ENCODE assay signal across 1 cellular context in genomic region chr14:102550927-102551401, GRCh38.
TF ChIP-seq lines count a peak whose summit lies in the region.

No MANE protein-coding gene starts in this region.

TF ChIP-seq in K562, 482 proteins besides CTCF, POLR2A, EP300 and RAD21 (continued from another document and continues in another):
- TF ChIP-seq ZNF592 (IDR thresholded peaks at IDR 0.05) (peak; percentile 100), ERF (CRISPR knock-in tag; IDR thresholded peaks at IDR 0.05) (peak; percentile 98), TCFL5 (CRISPR knock-in tag; conservative IDR thresholded peaks at IDR 0.05) (peak; percentile 94), ZBTB12 (CRISPR knock-in tag; IDR thresholded peaks at IDR 0.05) (peak; percentile 82), MAFG (tag; conservative IDR thresholded peaks at IDR 0.05) (peak; percentile 68), NR2C2 (CRISPR knock-in tag; IDR thresholded peaks at IDR 0.05) (0 out of 2 replicates have a peak, but pooled peaks have one; percentile 26), NR2C2 (tag; IDR thresholded peaks at IDR 0.05) (peak; percentile 87), BACH1 (tag; IDR thresholded peaks at IDR 0.05) (peak; percentile 96), ETV1 (tag; conservative IDR thresholded peaks at IDR 0.05; ENCODE audit: low read depth) (peak; percentile 83), ZNF449 (CRISPR knock-in tag; IDR thresholded peaks at IDR 0.05) (peak; percentile 94), MEF2D (tag; conservative IDR thresholded peaks at IDR 0.05; ENCODE audit: low read depth) (peak; percentile 99), ZNF766 (CRISPR knock-in tag; conservative IDR thresholded peaks at IDR 0.05) (peak; percentile 99), FOXK2 (conservative IDR thresholded peaks at IDR 0.05 in 1 of 2, IDR thresholded peaks at IDR 0.05 in 1 of 2; ENCODE audit: low read depth in 2 of 2) (peak; percentile 78 to 84), ARID1B (IDR thresholded peaks at IDR 0.05) (peak; percentile 41), NCOR1 (IDR thresholded peaks at IDR 0.05) (0 out of 2 replicates have a peak, but pooled peaks have one; percentile 29), PTRF (tag; IDR thresholded peaks at IDR 0.05) (peak; percentile 96), IFI16 (CRISPR knock-in tag; IDR thresholded peaks at IDR 0.05) (peak; percentile 87), ELF4 (CRISPR knock-in tag; IDR thresholded peaks at IDR 0.05) (peak; percentile 92), ZNF354B (CRISPR knock-in tag; IDR thresholded peaks at IDR 0.05) (peak; percentile 87), TSHZ1 (CRISPR knock-in tag; IDR thresholded peaks at IDR 0.05) (peak; percentile 80; the same call in 1 of the 2 replicates), KLF10 (CRISPR knock-in tag; IDR thresholded peaks at IDR 0.05) (peak; percentile 78; the same call in 1 of the 2 replicates), MNT (conservative IDR thresholded peaks at IDR 0.05) (peak in 1 of 2 experiments; percentile 37; a peak in 2 of 4 replicates), MXD1 (CRISPR knock-in tag; IDR thresholded peaks at IDR 0.05; ENCODE audit: borderline replicate concordance, poor library complexity, severe bottlenecking) (peak; percentile 62), ZNF695 (CRISPR knock-in tag; IDR thresholded peaks at IDR 0.05) (peak; percentile 91; the same call in 1 of the 2 replicates), OTX1 (CRISPR knock-in tag; IDR thresholded peaks at IDR 0.05) (peak; percentile 94), MAZ (CRISPR knock-in tag; conservative IDR thresholded peaks at IDR 0.05 in 1 of 2, IDR thresholded peaks at IDR 0.05 in 1 of 2) (peak in 1 of 2 experiments; percentile 94; a peak in 2 of 4 replicates), HSF4 (CRISPR knock-in tag; IDR thresholded peaks at IDR 0.05; ENCODE audit: borderline replicate concordance) (peak; percentile 95; the same call in 1 of the 2 replicates), ZKSCAN8 (CRISPR knock-in tag; IDR thresholded peaks at IDR 0.05) (peak; percentile 96), ZNF668 (CRISPR knock-in tag; IDR thresholded peaks at IDR 0.05) (peak; percentile 95), ZFP1 (CRISPR knock-in tag; IDR thresholded peaks at IDR 0.05) (peak; percentile 73; the same call in 1 of the 2 replicates), SRF (CRISPR knock-in tag; IDR thresholded peaks at IDR 0.05) (peak; percentile 21 to 96), ZNF311 (CRISPR knock-in tag; IDR thresholded peaks at IDR 0.05) (peak; percentile 97), ZNF23 (CRISPR knock-in tag; IDR thresholded peaks at IDR 0.05) (peak; percentile 71; the same call in 1 of the 2 replicates), GTF2E2 (tag; IDR thresholded peaks at IDR 0.05) (peak; percentile 22; the same call in 1 of the 2 replicates), DIDO1 (tag; IDR thresholded peaks at IDR 0.05; ENCODE audit: low read depth) (peak; percentile 94), TEAD1 (CRISPR knock-in tag; IDR thresholded peaks at IDR 0.05) (peak in 1 of 2 experiments; percentile 97; a peak in 2 of 4 replicates), ZNF239 (CRISPR knock-in tag; IDR thresholded peaks at IDR 0.05) (peak; percentile 88), TEAD2 (tag; IDR thresholded peaks at IDR 0.05) (peak; percentile 97)
- TF ChIP-seq, protein P1, sequence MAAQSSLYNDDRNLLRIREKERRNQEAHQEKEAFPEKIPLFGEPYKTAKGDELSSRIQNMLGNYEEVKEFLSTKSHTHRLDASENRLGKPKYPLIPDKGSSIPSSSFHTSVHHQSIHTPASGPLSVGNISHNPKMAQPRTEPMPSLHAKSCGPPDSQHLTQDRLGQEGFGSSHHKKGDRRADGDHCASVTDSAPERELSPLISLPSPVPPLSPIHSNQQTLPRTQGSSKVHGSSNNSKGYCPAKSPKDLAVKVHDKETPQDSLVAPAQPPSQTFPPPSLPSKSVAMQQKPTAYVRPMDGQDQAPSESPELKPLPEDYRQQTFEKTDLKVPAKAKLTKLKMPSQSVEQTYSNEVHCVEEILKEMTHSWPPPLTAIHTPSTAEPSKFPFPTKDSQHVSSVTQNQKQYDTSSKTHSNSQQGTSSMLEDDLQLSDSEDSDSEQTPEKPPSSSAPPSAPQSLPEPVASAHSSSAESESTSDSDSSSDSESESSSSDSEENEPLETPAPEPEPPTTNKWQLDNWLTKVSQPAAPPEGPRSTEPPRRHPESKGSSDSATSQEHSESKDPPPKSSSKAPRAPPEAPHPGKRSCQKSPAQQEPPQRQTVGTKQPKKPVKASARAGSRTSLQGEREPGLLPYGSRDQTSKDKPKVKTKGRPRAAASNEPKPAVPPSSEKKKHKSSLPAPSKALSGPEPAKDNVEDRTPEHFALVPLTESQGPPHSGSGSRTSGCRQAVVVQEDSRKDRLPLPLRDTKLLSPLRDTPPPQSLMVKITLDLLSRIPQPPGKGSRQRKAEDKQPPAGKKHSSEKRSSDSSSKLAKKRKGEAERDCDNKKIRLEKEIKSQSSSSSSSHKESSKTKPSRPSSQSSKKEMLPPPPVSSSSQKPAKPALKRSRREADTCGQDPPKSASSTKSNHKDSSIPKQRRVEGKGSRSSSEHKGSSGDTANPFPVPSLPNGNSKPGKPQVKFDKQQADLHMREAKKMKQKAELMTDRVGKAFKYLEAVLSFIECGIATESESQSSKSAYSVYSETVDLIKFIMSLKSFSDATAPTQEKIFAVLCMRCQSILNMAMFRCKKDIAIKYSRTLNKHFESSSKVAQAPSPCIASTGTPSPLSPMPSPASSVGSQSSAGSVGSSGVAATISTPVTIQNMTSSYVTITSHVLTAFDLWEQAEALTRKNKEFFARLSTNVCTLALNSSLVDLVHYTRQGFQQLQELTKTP (IDR thresholded peaks at IDR 0.05; ENCODE audit: low read depth in 1 of 2, partially characterized antibody in 2 of 2), result peak in 1 of 2 experiments; percentile 5
- TF ChIP-seq, protein P2, sequence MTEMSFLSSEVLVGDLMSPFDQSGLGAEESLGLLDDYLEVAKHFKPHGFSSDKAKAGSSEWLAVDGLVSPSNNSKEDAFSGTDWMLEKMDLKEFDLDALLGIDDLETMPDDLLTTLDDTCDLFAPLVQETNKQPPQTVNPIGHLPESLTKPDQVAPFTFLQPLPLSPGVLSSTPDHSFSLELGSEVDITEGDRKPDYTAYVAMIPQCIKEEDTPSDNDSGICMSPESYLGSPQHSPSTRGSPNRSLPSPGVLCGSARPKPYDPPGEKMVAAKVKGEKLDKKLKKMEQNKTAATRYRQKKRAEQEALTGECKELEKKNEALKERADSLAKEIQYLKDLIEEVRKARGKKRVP (CRISPR knock-in tag; IDR thresholded peaks at IDR 0.05), result peak; percentile 88
- TF ChIP-seq, protein P3, sequence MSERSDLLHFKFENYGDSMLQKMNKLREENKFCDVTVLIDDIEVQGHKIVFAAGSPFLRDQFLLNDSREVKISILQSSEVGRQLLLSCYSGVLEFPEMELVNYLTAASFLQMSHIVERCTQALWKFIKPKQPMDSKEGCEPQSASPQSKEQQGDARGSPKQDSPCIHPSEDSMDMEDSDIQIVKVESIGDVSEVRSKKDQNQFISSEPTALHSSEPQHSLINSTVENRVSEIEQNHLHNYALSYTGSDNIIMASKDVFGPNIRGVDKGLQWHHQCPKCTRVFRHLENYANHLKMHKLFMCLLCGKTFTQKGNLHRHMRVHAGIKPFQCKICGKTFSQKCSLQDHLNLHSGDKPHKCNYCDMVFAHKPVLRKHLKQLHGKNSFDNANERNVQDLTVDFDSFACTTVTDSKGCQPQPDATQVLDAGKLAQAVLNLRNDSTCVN (CRISPR knock-in tag; IDR thresholded peaks at IDR 0.05), result peak; percentile 85; the same call in 1 of the 2 replicates
- TF ChIP-seq, protein P4, sequence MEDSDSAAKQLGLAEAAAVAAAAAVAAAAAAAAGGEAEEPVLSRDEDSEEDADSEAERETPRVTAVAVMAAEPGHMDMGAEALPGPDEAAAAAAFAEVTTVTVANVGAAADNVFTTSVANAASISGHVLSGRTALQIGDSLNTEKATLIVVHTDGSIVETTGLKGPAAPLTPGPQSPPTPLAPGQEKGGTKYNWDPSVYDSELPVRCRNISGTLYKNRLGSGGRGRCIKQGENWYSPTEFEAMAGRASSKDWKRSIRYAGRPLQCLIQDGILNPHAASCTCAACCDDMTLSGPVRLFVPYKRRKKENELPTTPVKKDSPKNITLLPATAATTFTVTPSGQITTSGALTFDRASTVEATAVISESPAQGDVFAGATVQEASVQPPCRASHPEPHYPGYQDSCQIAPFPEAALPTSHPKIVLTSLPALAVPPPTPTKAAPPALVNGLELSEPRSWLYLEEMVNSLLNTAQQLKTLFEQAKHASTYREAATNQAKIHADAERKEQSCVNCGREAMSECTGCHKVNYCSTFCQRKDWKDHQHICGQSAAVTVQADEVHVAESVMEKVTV (CRISPR knock-in tag; IDR thresholded peaks at IDR 0.05), result peak; percentile 24; the same call in 1 of the 2 replicates
